13 cellular contexts compared by ENCODE assay signal in the genomic region with DNA sequence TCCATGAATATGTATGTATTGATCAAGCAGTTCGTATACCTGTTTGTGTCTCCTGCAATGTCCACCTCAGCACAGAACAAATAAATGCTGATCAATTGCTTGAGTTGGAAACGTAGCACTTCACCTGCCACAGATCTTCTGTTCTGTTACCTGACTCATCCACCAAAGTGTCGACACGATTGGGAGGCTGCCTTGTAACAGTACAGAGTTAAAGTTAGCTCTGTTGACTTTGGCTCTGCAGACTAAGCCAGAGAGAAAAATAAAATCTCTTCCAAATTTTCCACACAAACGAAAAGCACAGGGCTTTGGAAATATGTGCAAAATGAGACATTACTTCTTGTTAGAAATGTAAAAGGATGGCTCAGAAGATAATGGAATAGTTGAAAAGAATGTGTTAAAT.
DNase-seq lines count a peak whose midpoint lies in the region; ATAC-seq and TF ChIP-seq lines count a peak whose summit lies in the region.
"Had no signal": no experiment of that assay in that cellular context is flagged by ENCODE, and none has a peak within 500 bp of the region (broad histone marks: within the 10 kb centered on the region; RNA-seq: fewer than 3 reads in every experiment).

No MANE protein-coding gene starts in this region.

- H3K36me3 Mint-ChIP-seq in brain (peaks cover under 1% of the 10 kb centered on the region), nephron (ENCODE audit: low read depth) (peaks cover 6% of the 10 kb centered on the region)
- peaks cover 2% of the 10 kb centered on the region for H3K36me3 Mint-ChIP-seq in activated naive CD8-positive, alpha-beta T cell treated with anti-CD3 and anti-CD28 coated beads, Interleukin-2, amount 50 U/mL, for 24 hours (ENCODE audit: low read depth)

- H3K4me1 Mint-ChIP-seq in brain (peaks cover 48% of the 10 kb centered on the region), nephron (peaks cover 56% of the 10 kb centered on the region)
- peaks cover 5% of the 10 kb centered on the region for H3K4me1 Mint-ChIP-seq in activated naive CD8-positive, alpha-beta T cell treated with anti-CD3 and anti-CD28 coated beads, Interleukin-2, amount 50 U/mL, for 24 hours

- peak; percentile 25 for DNase-seq in fibroblast of peridontal ligament (ENCODE audit: extremely low read depth)
- DNase-seq in activated naive CD8-positive, alpha-beta T cell treated with anti-CD3 and anti-CD28 coated beads, Interleukin-2, amount 50 U/mL, for 24 hours: no peak
- no peak for DNase-seq in stimulated activated CD4-positive, alpha-beta T cell treated with anti-CD3 and anti-CD28 coated beads, Interleukin-1b, Interleukin-23, amount 100 ng/mL, for 48 hours
- no peak for DNase-seq in left ventricle myocardium superior
- DNase-seq: GOT3, KBM-7, NCI-H1105, NCI-H1694 treated with DMSO at 0.1 percent for 48 hours, NCI-H82 had no signal

- no peak for TF ChIP-seq CTCF in brain (conservative IDR thresholded peaks at IDR 0.05)
- TF ChIP-seq CTCF in nephron (IDR thresholded peaks at IDR 0.05; ENCODE audit: unreplicated experiment in 3 of 3): no peak

- peak overlapping the region in 3 of 5 experiments; percentile 4 to 97 (median 28) for H3K27ac Mint-ChIP-seq in brain
- peak overlapping the region in 2 of 3 experiments; percentile 38 for H3K27ac Mint-ChIP-seq in nephron
- H3K27ac Mint-ChIP-seq in activated naive CD8-positive, alpha-beta T cell treated with anti-CD3 and anti-CD28 coated beads, Interleukin-2, amount 50 U/mL, for 24 hours: no peak overlapping the region
- H3K27ac Mint-ChIP-seq: B cell had no signal

- ATAC-seq in HG02588 (IDR thresholded peaks at IDR 0.05; ENCODE audit: unreplicated experiment) (no peak), left ventricle myocardium superior (no peak)
- no peak for ATAC-seq in activated naive CD8-positive, alpha-beta T cell treated with anti-CD3 and anti-CD28 coated beads, Interleukin-2, amount 50 U/mL, for 24 hours

- H3K27me3 Mint-ChIP-seq in brain: peaks cover 3% of the 10 kb centered on the region
- H3K27me3 Mint-ChIP-seq in nephron (ENCODE audit: low read depth): no peaks in the 10 kb centered on the region
- no peaks in the 10 kb centered on the region for H3K27me3 Mint-ChIP-seq in activated naive CD8-positive, alpha-beta T cell treated with anti-CD3 and anti-CD28 coated beads, Interleukin-2, amount 50 U/mL, for 24 hours
- H3K27me3 Mint-ChIP-seq: B cell had no signal

- H3K9me3 Mint-ChIP-seq in brain (peaks cover 5 to 13% (median 9%) of the 10 kb centered on the region in 5 experiments), nephron (no peaks in the 10 kb centered on the region)
- peaks cover 3% of the 10 kb centered on the region for H3K9me3 Mint-ChIP-seq in activated naive CD8-positive, alpha-beta T cell treated with anti-CD3 and anti-CD28 coated beads, Interleukin-2, amount 50 U/mL, for 24 hours

- intact Hi-C loops in left ventricle myocardium superior (cut with micrococcal nuclease): loop anchor here (10.0 kb wide), 1 partner anchor 287 kb away; no protein-coding TSS in a partner anchor

- H3K4me3 Mint-ChIP-seq in brain: no peak overlapping the region
- no peak overlapping the region for H3K4me3 Mint-ChIP-seq in nephron
- no peak overlapping the region for H3K4me3 Mint-ChIP-seq in activated naive CD8-positive, alpha-beta T cell treated with anti-CD3 and anti-CD28 coated beads, Interleukin-2, amount 50 U/mL, for 24 hours
- H3K4me3 Mint-ChIP-seq: B cell had no signal
